In genomic region chr11:128522063-128522942, GRCh38 we compare ENCODE assay signal across 8 cellular contexts.
DNase-seq lines count a peak whose midpoint lies in the region; ATAC-seq and TF ChIP-seq lines count a peak whose summit lies in the region.

No MANE protein-coding gene starts in this region.

- CTCF ChIA-PET in naive thymus-derived CD4-positive, alpha-beta T cell (lab: Charles Lee) = interaction anchor here (0.6 to 8.2 kb wide), 22 partner anchors 10 to 327 kb away, joined by 3 to 86 read pairs (median 3); no protein-coding TSS in a partner anchor

- H3K4me1 ChIP-seq in Peyer's patch = peaks cover 0 to 8% (median under 1%) of the 10 kb centered on the region in 4 donors
- peaks cover 36 to 43% of the 10 kb centered on the region in 2 donors for H3K4me1 ChIP-seq in naive thymus-derived CD4-positive, alpha-beta T cell (ENCODE audit: control insufficient read depth in 2 of 2, insufficient read depth in 2 of 2, low read length in 2 of 2)

- H3K27me3 Mint-ChIP-seq in naive thymus-derived CD4-positive, alpha-beta T cell = peaks cover 0 to 3% (median 0%) of the 10 kb centered on the region in 5 donors

- H3K9me3 Mint-ChIP-seq in naive thymus-derived CD4-positive, alpha-beta T cell = peaks cover 0 to 4% (median 0%) of the 10 kb centered on the region in 11 donors
- H3K9me3 Mint-ChIP-seq in stimulated activated effector memory CD8-positive, alpha-beta T cell treated with anti-CD3 and anti-CD28 coated beads, Interleukin-12 subunit alpha, Interleukin-12 subunit beta, amount 100 ng/mL, for 72 hours = no peaks in the 10 kb centered on the region

- H3K27ac Mint-ChIP-seq in naive thymus-derived CD4-positive, alpha-beta T cell = peak overlapping the region; percentile 94 to 99 (median 98)
- peak overlapping the region; percentile 96 for H3K27ac Mint-ChIP-seq in stimulated activated effector memory CD8-positive, alpha-beta T cell treated with anti-CD3 and anti-CD28 coated beads, Interleukin-12 subunit alpha, Interleukin-12 subunit beta, amount 100 ng/mL, for 72 hours

- peaks cover 35 to 52% (median 45%) of the 10 kb centered on the region in 7 donors for H3K4me1 Mint-ChIP-seq in naive thymus-derived CD4-positive, alpha-beta T cell
- peaks cover 49% of the 10 kb centered on the region for H3K4me1 Mint-ChIP-seq in stimulated activated effector memory CD8-positive, alpha-beta T cell treated with anti-CD3 and anti-CD28 coated beads, Interleukin-12 subunit alpha, Interleukin-12 subunit beta, amount 100 ng/mL, for 72 hours

- TF ChIP-seq CTCF in Peyer's patch (IDR thresholded peaks at IDR 0.05) (peak in 1 of 6 experiments; percentile 1), fibroblast of mammary gland (conservative IDR thresholded peaks at IDR 0.05; ENCODE audit: control insufficient read depth, insufficient read depth, low read depth, low read length) (no peak)

- no peaks in the 10 kb centered on the region for H3K9me3 ChIP-seq in Peyer's patch
- no peaks in the 10 kb centered on the region for H3K9me3 ChIP-seq in naive thymus-derived CD4-positive, alpha-beta T cell (ENCODE audit: control insufficient read depth in 2 of 3, low read length in 3 of 3)

- no peaks in the 10 kb centered on the region for H3K27me3 ChIP-seq in Peyer's patch
- no peaks in the 10 kb centered on the region for H3K27me3 ChIP-seq in naive thymus-derived CD4-positive, alpha-beta T cell (ENCODE audit: control insufficient read depth in 2 of 2, insufficient read depth in 2 of 2, low read length in 2 of 2)

- H3K4me3 Mint-ChIP-seq in naive thymus-derived CD4-positive, alpha-beta T cell = peak overlapping the region; percentile 94 to 100 (median 98)
- peak overlapping the region; percentile 84 for H3K4me3 Mint-ChIP-seq in stimulated activated effector memory CD8-positive, alpha-beta T cell treated with anti-CD3 and anti-CD28 coated beads, Interleukin-12 subunit alpha, Interleukin-12 subunit beta, amount 100 ng/mL, for 72 hours

- POLR2A ChIA-PET in naive thymus-derived CD4-positive, alpha-beta T cell (lab: Charles Lee) = interaction anchor here (0.6 to 30.8 kb wide), 38 partner anchors 8 to 483 kb away, joined by 3 to 691 read pairs (median 6); no protein-coding TSS in a partner anchor

- TF ChIP-seq POLR2A in Peyer's patch (IDR thresholded peaks at IDR 0.05) = peak; percentile 67 to 90

- intact Hi-C loops in naive thymus-derived CD4-positive, alpha-beta T cell (cut with micrococcal nuclease) = loop anchor here (1.0 to 10.0 kb wide), 16 partner anchors 8 to 327 kb away; partner anchors contain the start of gene FLI1 (in 2 of the 2)

- peak; percentile 95 for DNase-seq in DMS153 treated with DMSO at 0.1 percent for 48 hours (lab: John Stamatoyannopoulos, UW; ENCODE audit: unreplicated experiment)
- DNase-seq in HuH-7.5 (ENCODE audit: low spot score) = peak; percentile 29
- peak; percentile 93 to 97 (median 96) for DNase-seq in Peyer's patch
- DNase-seq in activated T-helper 1 cell treated with anti-CD3 and anti-CD28 coated beads, Interleukin-2, amount 50 U/mL, for 16 hours (ENCODE audit: low read depth in 1 of 2, low spot score in 1 of 2) = peak; percentile 78 to 85
- DNase-seq in fibroblast of mammary gland (ENCODE audit: low read depth) = peak; percentile 99
- DNase-seq in naive thymus-derived CD4-positive, alpha-beta T cell = peak; percentile 67 to 95 (median 84)
- DNase-seq in stimulated activated effector memory CD8-positive, alpha-beta T cell treated with anti-CD3 and anti-CD28 coated beads, Interleukin-12 subunit alpha, Interleukin-12 subunit beta, amount 100 ng/mL, for 72 hours (ENCODE audit: low spot score in 2 of 2) = peak; percentile 92 to 95

- ATAC-seq in GM21528 (IDR thresholded peaks at IDR 0.05; ENCODE audit: low FRiP score, unreplicated experiment) = peak; percentile 81
- ATAC-seq in naive thymus-derived CD4-positive, alpha-beta T cell = peak; percentile 87
- ATAC-seq in stimulated activated effector memory CD8-positive, alpha-beta T cell treated with anti-CD3 and anti-CD28 coated beads, Interleukin-12 subunit alpha, Interleukin-12 subunit beta, amount 100 ng/mL, for 72 hours = peak; percentile 84

- no peaks in the 10 kb centered on the region for H3K36me3 ChIP-seq in Peyer's patch
- H3K36me3 ChIP-seq in naive thymus-derived CD4-positive, alpha-beta T cell (ENCODE audit: control insufficient read depth in 2 of 3, insufficient read depth in 3 of 3, low read length in 3 of 3) = peaks cover 18 to 45% (median 24%) of the 10 kb centered on the region in 3 experiments

- H3K4me3 ChIP-seq in Peyer's patch = peak overlapping the region; percentile 61 to 89 (median 80)
- peak overlapping the region; percentile 92 for H3K4me3 ChIP-seq in fibroblast of mammary gland (ENCODE audit: control insufficient read depth, low read depth, low read length)
- H3K4me3 ChIP-seq in naive thymus-derived CD4-positive, alpha-beta T cell (ENCODE audit: low read length) = peak overlapping the region; percentile 96

- peak overlapping the region; percentile 86 to 98 (median 96) for H3K27ac ChIP-seq in Peyer's patch
- peak overlapping the region; percentile 97 for H3K27ac ChIP-seq in naive thymus-derived CD4-positive, alpha-beta T cell (ENCODE audit: low read depth, low read length)

- H3K36me3 Mint-ChIP-seq in naive thymus-derived CD4-positive, alpha-beta T cell = peaks cover 27 to 45% (median 40%) of the 10 kb centered on the region in 5 donors
- peaks cover 69% of the 10 kb centered on the region for H3K36me3 Mint-ChIP-seq in stimulated activated effector memory CD8-positive, alpha-beta T cell treated with anti-CD3 and anti-CD28 coated beads, Interleukin-12 subunit alpha, Interleukin-12 subunit beta, amount 100 ng/mL, for 72 hours

Comparison
In these comparisons a context has a peak if more than half of its experiments do, and no peak if none do; other contexts are left out.
1. Peak in every context shown above with its lines: DNase-seq, ATAC-seq, H3K4me3 ChIP-seq and H3K27ac ChIP-seq.
2. DNase-seq: peak in every context shown above with its lines; median percentile 99 in fibroblast of mammary gland; 96 in Peyer's patch; 95 in DMS153 treated with DMSO at 0.1 percent for 48 hours; 94 in stimulated activated effector memory CD8-positive, alpha-beta T cell treated with anti-CD3 and anti-CD28 coated beads, Interleukin-12 subunit alpha, Interleukin-12 subunit beta, amount 100 ng/mL, for 72 hours; 84 in naive thymus-derived CD4-positive, alpha-beta T cell; 82 in activated T-helper 1 cell treated with anti-CD3 and anti-CD28 coated beads, Interleukin-2, amount 50 U/mL, for 16 hours; 29 in HuH-7.5.